ENCODE assay signal across 7 cellular contexts in genomic region chr5:5497132-5497748, GRCh38.
DNase-seq lines count a peak whose midpoint lies in the region; ATAC-seq and TF ChIP-seq lines count a peak whose summit lies in the region.

No MANE protein-coding gene starts in this region.

- H3K27ac ChIP-seq in fibroblast of lung (ENCODE audit: insufficient read depth, low read length) (no peak overlapping the region), neural progenitor cell (no peak overlapping the region)

- peaks cover 33% of the 10 kb centered on the region for H3K27me3 Mint-ChIP-seq in T-helper 2 cell treated with Interferon-gamma antibody and Interleukin-4, amounts not matched to agents 5 μg/mL and 100 μg/mL, for 36 hours (ENCODE audit: low read depth)
- H3K27me3 Mint-ChIP-seq in neural progenitor cell (ENCODE audit: insufficient read depth, low read depth), result peaks cover 10% of the 10 kb centered on the region

- H3K27me3 ChIP-seq in fibroblast of lung (ENCODE audit: control insufficient read depth, insufficient read depth, low read length), result peaks cover 3% of the 10 kb centered on the region
- H3K27me3 ChIP-seq in neural progenitor cell, result peaks cover 42% of the 10 kb centered on the region

- H3K36me3 ChIP-seq in fibroblast of lung (ENCODE audit: control insufficient read depth, insufficient read depth, low read length) (no peaks in the 10 kb centered on the region), neural progenitor cell (no peaks in the 10 kb centered on the region)

- H3K9me3 Mint-ChIP-seq in T-helper 2 cell treated with Interferon-gamma antibody and Interleukin-4, amounts not matched to agents 5 μg/mL and 100 μg/mL, for 36 hours, result no peaks in the 10 kb centered on the region
- no peaks in the 10 kb centered on the region for H3K9me3 Mint-ChIP-seq in neural progenitor cell

- H2AFZ ChIP-seq in fibroblast of lung (ENCODE audit: low read length), result no peak overlapping the region
- no peak overlapping the region for H2AFZ ChIP-seq in neural progenitor cell (replicated peaks)

- no peak overlapping the region for H3K4me3 Mint-ChIP-seq in T-helper 2 cell treated with Interferon-gamma antibody and Interleukin-4, amounts not matched to agents 5 μg/mL and 100 μg/mL, for 36 hours
- no peak overlapping the region for H3K4me3 Mint-ChIP-seq in neural progenitor cell

- peak; percentile 56 for ATAC-seq in GM21825 (IDR thresholded peaks at IDR 0.05; ENCODE audit: unreplicated experiment)

- peaks cover 8% of the 10 kb centered on the region for H3F3A ChIP-seq in neural progenitor cell (ENCODE audit: low read depth)

- H3K9me3 ChIP-seq in fibroblast of lung (ENCODE audit: control insufficient read depth, insufficient read depth, low read depth, low read length) (no peaks in the 10 kb centered on the region), neural progenitor cell (ENCODE audit: low read depth) (no peaks in the 10 kb centered on the region)

- H3K4me1 Mint-ChIP-seq in T-helper 2 cell treated with Interferon-gamma antibody and Interleukin-4, amounts not matched to agents 5 μg/mL and 100 μg/mL, for 36 hours (ENCODE audit: low read depth), result peaks cover 16% of the 10 kb centered on the region
- H3K4me1 Mint-ChIP-seq in neural progenitor cell, result peaks cover 20% of the 10 kb centered on the region

- H3K36me3 Mint-ChIP-seq in T-helper 2 cell treated with Interferon-gamma antibody and Interleukin-4, amounts not matched to agents 5 μg/mL and 100 μg/mL, for 36 hours (ENCODE audit: low read depth), result no peaks in the 10 kb centered on the region
- no peaks in the 10 kb centered on the region for H3K36me3 Mint-ChIP-seq in neural progenitor cell

- peak; percentile 74 to 78 for TF ChIP-seq CTCF in fibroblast of lung (conservative IDR thresholded peaks at IDR 0.05 in 1 of 2, IDR thresholded peaks at IDR 0.05 in 1 of 2; ENCODE audit: low read depth in 1 of 2, low read length in 2 of 2)
- TF ChIP-seq CTCF in neural progenitor cell (IDR thresholded peaks at IDR 0.05), result peak; percentile 68

- no peak overlapping the region for H3K27ac Mint-ChIP-seq in T-helper 2 cell treated with Interferon-gamma antibody and Interleukin-4, amounts not matched to agents 5 μg/mL and 100 μg/mL, for 36 hours
- H3K27ac Mint-ChIP-seq in neural progenitor cell, result no peak overlapping the region

- DNase-seq in EL (peak; percentile 48), NCI-H1417 (lab: John Stamatoyannopoulos, UW) (peak; percentile 50 to 77 (median 74)), fibroblast of lung (ENCODE audit: low read depth in 2 of 2) (peak; percentile 48 to 66), neural progenitor cell (ENCODE audit: low spot score) (peak; percentile 62)
- DNase-seq in T-helper 2 cell treated with Interferon-gamma antibody and Interleukin-4, amounts not matched to agents 5 μg/mL and 100 μg/mL, for 36 hours (ENCODE audit: low spot score), result peak; percentile 20
- no peak for DNase-seq in activated CD4-positive, CD25-positive, alpha-beta regulatory T cell (lab: John Stamatoyannopoulos, UW)

- H3K4me1 ChIP-seq in fibroblast of lung (ENCODE audit: control insufficient read depth, extremely low read depth, insufficient read depth, low read length), result no peaks in the 10 kb centered on the region
- no peaks in the 10 kb centered on the region for H3K4me1 ChIP-seq in neural progenitor cell

- H3K4me2 ChIP-seq in fibroblast of lung (ENCODE audit: extremely low read depth, insufficient read depth, low read length), result peak overlapping the region; percentile 2
- no peak overlapping the region for H3K4me2 ChIP-seq in neural progenitor cell

- no peaks in the 10 kb centered on the region for H4K20me1 ChIP-seq in fibroblast of lung (ENCODE audit: control insufficient read depth, extremely low read depth, insufficient read depth, low read length)
- H4K20me1 ChIP-seq in neural progenitor cell (ENCODE audit: low read depth), result peaks cover 8% of the 10 kb centered on the region

- H3K79me2 ChIP-seq in fibroblast of lung (ENCODE audit: control insufficient read depth, insufficient read depth, low read length) (no peaks in the 10 kb centered on the region), neural progenitor cell (ENCODE audit: low read depth) (no peaks in the 10 kb centered on the region)

- H3K4me3 ChIP-seq in fibroblast of lung (replicated peaks in 1 of 4; ENCODE audit: control extremely low read depth in 1 of 4, insufficient read depth in 1 of 4, low read depth in 3 of 4, low read length in 4 of 4) (no peak overlapping the region), neural progenitor cell (no peak overlapping the region)

- no peak overlapping the region for H3K9ac ChIP-seq in fibroblast of lung (ENCODE audit: insufficient read depth, low read length)
- no peak overlapping the region for H3K9ac ChIP-seq in neural progenitor cell

Comparison
In these comparisons a context has a peak if more than half of its experiments do, and no peak if none do; other contexts are left out.
1. DNase-seq: peak in EL (single experiment), NCI-H1417 (3 of 3), T-helper 2 cell treated with Interferon-gamma antibody and Interleukin-4, amounts not matched to agents 5 μg/mL and 100 μg/mL, for 36 hours (single experiment), fibroblast of lung (2 of 2) and neural progenitor cell (single experiment); none in activated CD4-positive, CD25-positive, alpha-beta regulatory T cell (0 of 4).